ENCODE assay signal across 24 cellular contexts in genomic region chr18:34875150-34875549, GRCh38.
"Had no signal": no experiment of that assay in that cellular context is flagged by ENCODE, and none has a peak within 500 bp of the region (broad histone marks: within the 10 kb centered on the region; RNA-seq: fewer than 3 reads in every experiment).

No MANE protein-coding gene starts in this region.

- H3K4me1 ChIP-seq: breast epithelium had no signal

- H3K27me3 ChIP-seq: breast epithelium, MG63, SJSA1 had no signal

- H3K27ac ChIP-seq: breast epithelium, SJSA1 had no signal

- ATAC-seq: activated CD8-positive, alpha-beta T cell treated with anti-CD3 and anti-CD28 coated beads, Interleukin-2, amount 10 ng/mL, durations not matched to agents 7 days and 5 days; PC-3; T-helper 17 cell; WTC11 had no signal

- H3K36me3 ChIP-seq: breast epithelium, MG63, SJSA1 had no signal

- FAIRE-seq: RCC 7860 had no signal

- DNase-seq: activated CD4-positive, alpha-beta T cell treated with anti-CD3 and anti-CD28 coated beads for 48 hours; activated CD4-positive, alpha-beta T cell treated with anti-CD3 and anti-CD28 coated beads, Interleukin-2, amount 50 U/mL, for 4 hours; activated CD4-positive, CD25-positive, alpha-beta regulatory T cell treated with anti-CD3 and anti-CD28 coated beads, Interleukin-2, amount 50 U/mL, for 72 hours; activated CD8-positive, alpha-beta memory T cell treated with anti-CD3 and anti-CD28 coated beads, Interleukin-2, amount 50 U/mL, for 48 hours; activated CD8-positive, alpha-beta T cell treated with anti-CD3 and anti-CD28 coated beads, Interleukin-2, amount 10 ng/mL, durations not matched to agents 7 days and 5 days; activated T-cell treated with anti-CD3 and anti-CD28 coated beads, Interleukin-2, amount 50 U/mL, for 1 hour; aorta; MG63; MV-4-11; NCI-H1092 treated with DMSO at 0.1 percent for 48 hours; NCI-H1417 treated with DMSO at 0.1 percent for 48 hours; NCI-H1694; NCI-H2029 treated with DMSO at 0.1 percent for 48 hours; NCI-H345; NCI-H510A treated with DMSO at 0.1 percent for 48 hours; NCI-H69; PC-3; SHP77; T-helper 17 cell; T-helper 9 cell had no signal

- H3K4me3 ChIP-seq: breast epithelium, MG63, SJSA1 had no signal

- H3K9me3 ChIP-seq: breast epithelium, MG63, SJSA1 had no signal
